Comparison of ENCODE assay signal across 9 cellular contexts in the genomic region with DNA sequence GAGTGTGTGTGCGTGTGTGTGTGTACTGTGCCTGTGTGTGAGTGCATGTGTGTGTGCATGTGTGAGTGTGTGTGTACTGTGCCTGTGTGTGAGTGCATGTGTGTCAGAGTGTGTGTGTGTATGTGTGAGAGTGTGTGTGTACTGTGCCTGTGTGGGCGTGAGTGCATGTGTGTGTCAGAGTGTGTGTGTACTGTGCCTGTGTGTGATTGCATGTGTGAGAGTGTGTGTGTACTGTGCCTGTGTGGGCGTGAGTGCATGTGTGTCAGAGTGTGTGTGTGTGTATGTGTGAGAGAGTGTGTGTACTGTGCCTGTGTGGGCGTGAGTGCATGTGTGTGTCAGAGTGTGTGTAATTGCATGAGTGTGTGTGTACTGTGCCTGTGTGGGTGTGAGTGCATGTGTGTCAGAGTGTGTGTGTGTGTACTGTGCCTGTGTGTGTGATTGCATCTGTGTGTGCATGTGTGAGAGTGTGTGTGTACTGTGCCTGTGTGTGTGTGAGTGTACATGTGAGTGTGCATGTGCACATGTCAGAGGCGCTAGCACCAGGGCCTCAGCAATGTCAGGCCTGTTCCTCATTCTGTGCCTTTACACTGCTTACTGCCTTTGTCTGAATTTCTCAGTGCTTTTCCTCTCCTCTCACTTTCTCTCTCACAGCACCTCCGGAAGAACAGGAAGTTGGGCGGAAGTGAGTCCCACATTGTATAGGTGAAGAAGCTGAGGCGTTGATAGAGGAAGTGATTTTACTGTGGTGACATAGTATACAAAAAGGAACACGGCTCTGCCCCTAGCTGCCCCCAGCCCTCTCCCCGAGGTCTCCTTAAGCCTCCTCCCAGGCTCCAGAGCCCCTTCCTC. TPM values are rescaled to one million over a fixed set of nuclear protein-coding genes. Genes with fewer than 3 reads are reported as not detected.
A peak's percentile ranks its signal among the peaks of the same experiment; 100 is the strongest.
DNase-seq lines count a peak whose midpoint lies in the region; ATAC-seq lines count a peak whose summit lies in the region.
"Had no signal": no experiment of that assay in that cellular context is flagged by ENCODE, and none has a peak within 500 bp of the region (broad histone marks: within the 10 kb centered on the region; RNA-seq: fewer than 3 reads in every experiment).

No MANE protein-coding gene starts in this region.

- no peaks in the 10 kb centered on the region for H3K9me3 Mint-ChIP-seq in activated T-helper 1 cell treated with anti-CD3 and anti-CD28 coated beads, Interleukin-12 subunit alpha, Interleukin-12 subunit beta, Interleukin-2, Interleukin-4 antibody, amounts not matched to agents 30 ng/mL and 10 ng/mL and 1 ng/mL, durations not matched to agents 14 hours and 24 hours and 36 hours
- H3K9me3 Mint-ChIP-seq in stimulated activated naive CD8-positive, alpha-beta T cell treated with anti-CD3 and anti-CD28 coated beads, Interleukin-15, amount 100 ng/mL, for 72 hours, result no peaks in the 10 kb centered on the region

- H3K36me3 Mint-ChIP-seq in activated T-helper 1 cell treated with anti-CD3 and anti-CD28 coated beads, Interleukin-12 subunit alpha, Interleukin-12 subunit beta, Interleukin-2, Interleukin-4 antibody, amounts not matched to agents 30 ng/mL and 10 ng/mL and 1 ng/mL, durations not matched to agents 14 hours and 24 hours and 36 hours (ENCODE audit: low read depth), result no peaks in the 10 kb centered on the region

- ATAC-seq in left cardiac atrium, result no peak
- ATAC-seq in HG03432 (IDR thresholded peaks at IDR 0.05; ENCODE audit: unreplicated experiment), result peak; percentile 63
- ATAC-seq in stimulated activated naive CD8-positive, alpha-beta T cell treated with anti-CD3 and anti-CD28 coated beads, Interleukin-15, amount 100 ng/mL, for 72 hours, result peak; percentile 53

- no peaks in the 10 kb centered on the region for H3K27me3 Mint-ChIP-seq in activated T-helper 1 cell treated with anti-CD3 and anti-CD28 coated beads, Interleukin-12 subunit alpha, Interleukin-12 subunit beta, Interleukin-2, Interleukin-4 antibody, amounts not matched to agents 30 ng/mL and 10 ng/mL and 1 ng/mL, durations not matched to agents 14 hours and 24 hours and 36 hours (ENCODE audit: insufficient read depth)
- no peaks in the 10 kb centered on the region for H3K27me3 Mint-ChIP-seq in stimulated activated naive CD8-positive, alpha-beta T cell treated with anti-CD3 and anti-CD28 coated beads, Interleukin-15, amount 100 ng/mL, for 72 hours

- H3K27ac Mint-ChIP-seq in activated T-helper 1 cell treated with anti-CD3 and anti-CD28 coated beads, Interleukin-12 subunit alpha, Interleukin-12 subunit beta, Interleukin-2, Interleukin-4 antibody, amounts not matched to agents 30 ng/mL and 10 ng/mL and 1 ng/mL, durations not matched to agents 14 hours and 24 hours and 36 hours, result no peak overlapping the region
- H3K27ac Mint-ChIP-seq in stimulated activated naive CD8-positive, alpha-beta T cell treated with anti-CD3 and anti-CD28 coated beads, Interleukin-15, amount 100 ng/mL, for 72 hours, result no peak overlapping the region

- no peak overlapping the region for H3K4me3 Mint-ChIP-seq in activated T-helper 1 cell treated with anti-CD3 and anti-CD28 coated beads, Interleukin-12 subunit alpha, Interleukin-12 subunit beta, Interleukin-2, Interleukin-4 antibody, amounts not matched to agents 30 ng/mL and 10 ng/mL and 1 ng/mL, durations not matched to agents 14 hours and 24 hours and 36 hours
- H3K4me3 Mint-ChIP-seq in stimulated activated naive CD8-positive, alpha-beta T cell treated with anti-CD3 and anti-CD28 coated beads, Interleukin-15, amount 100 ng/mL, for 72 hours, result no peak overlapping the region

- intact Hi-C loops in cardiac septum (cut with DNase I), result no loop called here
- intact Hi-C loops in left cardiac atrium (cut with DNase I), result no loop called here
- intact Hi-C loops in activated T-helper 1 cell treated with anti-CD3 and anti-CD28 coated beads, Interleukin-12 subunit alpha, Interleukin-12 subunit beta, Interleukin-2, Interleukin-4 antibody, amounts not matched to agents 30 ng/mL and 10 ng/mL and 1 ng/mL, durations not matched to agents 14 hours and 24 hours and 36 hours (cut with micrococcal nuclease), result no loop called here

- no peaks in the 10 kb centered on the region for H3K4me1 Mint-ChIP-seq in activated T-helper 1 cell treated with anti-CD3 and anti-CD28 coated beads, Interleukin-12 subunit alpha, Interleukin-12 subunit beta, Interleukin-2, Interleukin-4 antibody, amounts not matched to agents 30 ng/mL and 10 ng/mL and 1 ng/mL, durations not matched to agents 14 hours and 24 hours and 36 hours (ENCODE audit: low read depth)
- H3K4me1 Mint-ChIP-seq in stimulated activated naive CD8-positive, alpha-beta T cell treated with anti-CD3 and anti-CD28 coated beads, Interleukin-15, amount 100 ng/mL, for 72 hours, result no peaks in the 10 kb centered on the region

- peak; percentile 71 for DNase-seq in cardiac septum (ENCODE audit: low spot score)
- no peak for DNase-seq in left cardiac atrium
- peak; percentile 3 for DNase-seq in activated T-helper 1 cell treated with anti-CD3 and anti-CD28 coated beads, Interleukin-12 subunit alpha, Interleukin-12 subunit beta, Interleukin-2, Interleukin-4 antibody, amounts not matched to agents 30 ng/mL and 10 ng/mL and 1 ng/mL, durations not matched to agents 14 hours and 24 hours and 36 hours (ENCODE audit: low spot score)
- DNase-seq in stimulated activated naive CD8-positive, alpha-beta T cell treated with anti-CD3 and anti-CD28 coated beads, Interleukin-15, amount 100 ng/mL, for 72 hours, result peak; percentile 9 to 21
- no peak for DNase-seq in anterior cingulate cortex (lab: John Stamatoyannopoulos, UW)
- DNase-seq in NCI-H510A treated with DMSO at 0.1 percent for 48 hours (lab: John Stamatoyannopoulos, UW), result no peak
- no peak for DNase-seq in foreskin melanocyte
- DNase-seq: mucosa of descending colon had no signal

RNA-seq across cellular contexts. Expression of gene SLC5A9, which starts 4.9 kb away (rescaled TPM):
- total RNA-seq in cardiac septum, result 0.57 TPM
- total RNA-seq in left cardiac atrium, result under 1 TPM; 0.15 to 0.42 TPM
- total RNA-seq in activated T-helper 1 cell treated with anti-CD3 and anti-CD28 coated beads, Interleukin-12 subunit alpha, Interleukin-12 subunit beta, Interleukin-2, Interleukin-4 antibody, amounts not matched to agents 30 ng/mL and 10 ng/mL and 1 ng/mL, durations not matched to agents 14 hours and 24 hours and 36 hours, result not detected in 2 replicates

Comparison
In these comparisons a context has a peak if more than half of its experiments do, and no peak if none do; other contexts are left out.
1. DNase-seq: peak in cardiac septum (single experiment), activated T-helper 1 cell treated with anti-CD3 and anti-CD28 coated beads, Interleukin-12 subunit alpha, Interleukin-12 subunit beta, Interleukin-2, Interleukin-4 antibody, amounts not matched to agents 30 ng/mL and 10 ng/mL and 1 ng/mL, durations not matched to agents 14 hours and 24 hours and 36 hours (single experiment) and stimulated activated naive CD8-positive, alpha-beta T cell treated with anti-CD3 and anti-CD28 coated beads, Interleukin-15, amount 100 ng/mL, for 72 hours (2 of 2); none in left cardiac atrium (single experiment), anterior cingulate cortex (0 of 58), NCI-H510A treated with DMSO at 0.1 percent for 48 hours (single experiment) and foreskin melanocyte (single experiment).
2. ATAC-seq: peak in HG03432 (single experiment) and stimulated activated naive CD8-positive, alpha-beta T cell treated with anti-CD3 and anti-CD28 coated beads, Interleukin-15, amount 100 ng/mL, for 72 hours (single experiment); none in left cardiac atrium (0 of 2).